In the genomic region with DNA sequence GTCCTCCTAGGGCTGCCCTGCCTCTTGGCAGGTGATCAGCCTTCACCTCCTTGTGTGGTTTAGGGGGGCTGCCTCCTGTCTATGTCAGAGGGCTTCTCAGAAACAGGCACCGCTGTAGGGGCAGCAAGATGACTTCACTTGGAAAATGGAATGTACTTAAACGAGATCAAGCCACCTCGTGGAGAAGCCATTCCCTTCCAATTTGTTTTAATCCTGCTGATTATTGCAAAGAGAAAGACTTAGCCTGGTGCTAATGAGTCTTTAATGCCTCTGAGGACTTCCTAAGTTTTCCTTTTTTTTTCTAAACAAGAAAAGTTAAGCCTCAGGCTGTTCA, we compare ENCODE assay signal across 18 cellular contexts.
A peak's percentile ranks its signal among the peaks of the same experiment; 100 is the strongest.
DNase-seq lines count a peak whose midpoint lies in the region; ATAC-seq and TF ChIP-seq lines count a peak whose summit lies in the region.
"Had no signal": no experiment of that assay in that cellular context is flagged by ENCODE, and none has a peak within 500 bp of the region (broad histone marks: within the 10 kb centered on the region; RNA-seq: fewer than 3 reads in every experiment).

No MANE protein-coding gene starts in this region.

- no peaks in the 10 kb centered on the region for H4K20me1 ChIP-seq in IMR-90 (ENCODE audit: insufficient read depth, low read length)

- H4K8ac ChIP-seq in IMR-90 (ENCODE audit: low read depth in 2 of 2, low read length in 2 of 2) (no peak overlapping the region), mesenchymal stem cell (ENCODE audit: low read length) (peak overlapping the region; percentile 10)

- peak overlapping the region; percentile 53 to 95 for H2BK12ac ChIP-seq in mesenchymal stem cell (ENCODE audit: low read length in 2 of 2)

- H2BK5ac ChIP-seq in IMR-90 (ENCODE audit: low read depth, low read length, poor library complexity, severe bottlenecking) (no peak overlapping the region), mesenchymal stem cell (ENCODE audit: low read depth, low read length, poor library complexity, severe bottlenecking) (no peak overlapping the region)

- H3K14ac ChIP-seq in IMR-90 (replicated peaks; ENCODE audit: low read depth, low read length), result 0 out of 2 replicates have a peak overlapping the region, but pooled peaks have one; percentile 30
- H3K14ac ChIP-seq in mesenchymal stem cell (ENCODE audit: low read length in 2 of 2), result peak overlapping the region in 1 of 2 experiments; percentile 87

- peak overlapping the region; percentile 31; the same call in 1 of the 2 replicates for H2BK20ac ChIP-seq in IMR-90 (ENCODE audit: low read depth, low read length)

- no peak overlapping the region for H3K4me3 ChIP-seq in IMR-90 (ENCODE audit: insufficient read depth, low read depth, low read length)
- no peak overlapping the region for H3K4me3 ChIP-seq in mesenchymal stem cell (ENCODE audit: insufficient read depth in 1 of 2, low read depth in 1 of 2, low read length in 2 of 2)
- H3K4me3 ChIP-seq in transverse colon, result no peak overlapping the region
- no peak overlapping the region for H3K4me3 ChIP-seq in gastroesophageal sphincter
- no peak overlapping the region for H3K4me3 ChIP-seq in suprapubic skin
- H3K4me3 ChIP-seq: coronary artery, heart left ventricle, left ventricle myocardium inferior, uterus had no signal

- no peaks in the 10 kb centered on the region for H3K9me1 ChIP-seq in IMR-90 (ENCODE audit: insufficient read depth, low read length)

- H3K9me3 ChIP-seq in IMR-90 (ENCODE audit: control insufficient read depth, insufficient read depth, low read length) (peaks cover 7% of the 10 kb centered on the region), mesenchymal stem cell (ENCODE audit: control insufficient read depth, low read length) (peaks cover 19% of the 10 kb centered on the region), transverse colon (no peaks in the 10 kb centered on the region), gastroesophageal sphincter (peaks cover 0 to 23% (median 0%) of the 10 kb centered on the region in 3 donors), suprapubic skin (no peaks in the 10 kb centered on the region)
- H3K9me3 ChIP-seq: uterus had no signal

- H2BK15ac ChIP-seq in IMR-90 (ENCODE audit: low read depth, low read length), result no peak overlapping the region; the same call in 2 of the 3 replicates
- H2BK15ac ChIP-seq in mesenchymal stem cell (ENCODE audit: low read depth, poor library complexity, severe bottlenecking), result no peak overlapping the region

- BruUV-seq in IMR-90 (replicated peaks; lab: Mats Ljungman, UMichigan), result no TSS peak

- POLR2A ChIA-PET in IMR-90 (lab: Charles Lee; ENCODE audit: unreplicated experiment), result no interaction called here

- dilution Hi-C loops in IMR-90 (cut with HindIII; ENCODE audit: low sequenced_read_pairs, unreplicated experiment), result no loop called here

- H2AFZ ChIP-seq in IMR-90 (replicated peaks; ENCODE audit: low read length, poor library complexity) (no peak overlapping the region), mesenchymal stem cell (ENCODE audit: low read depth, low read length) (peak overlapping the region; percentile 29)

- no peak overlapping the region for H2AK9ac ChIP-seq in IMR-90 (replicated peaks; ENCODE audit: low read depth, low read length, poor library complexity)

- H3K4ac ChIP-seq in IMR-90 (ENCODE audit: low read depth, low read length) (no peak overlapping the region), mesenchymal stem cell (ENCODE audit: low read depth in 1 of 2, low read length in 2 of 2) (peak overlapping the region in 1 of 2 experiments; percentile 6)

- no peak for DNase-seq in IMR-90
- peak; percentile 70 for DNase-seq in astrocyte of the hippocampus (ENCODE audit: low read depth, low spot score)
- DNase-seq in mesenchymal stem cell, result no peak
- DNase-seq in transverse colon, result no peak
- DNase-seq in midbrain (lab: John Stamatoyannopoulos, UW), result no peak
- no peak for DNase-seq in suprapubic skin (ENCODE audit: low spot score in 2 of 2)
- DNase-seq: activated CD4-positive, CD25-positive, alpha-beta regulatory T cell treated with anti-CD3 and anti-CD28 coated beads, Interleukin-2, amount 50 U/mL, for 72 hours; activated CD8-positive, alpha-beta T cell treated with anti-CD3 and anti-CD28 coated beads for 36 hours; activated gamma-delta T cell treated with Interleukin-2 at 50 U/mL for 16 hours; CD8-positive, alpha-beta memory T cell; GDM1; HCEC 1CT; heart left ventricle; left ventricle myocardium inferior; uterus had no signal

- H3K18ac ChIP-seq in IMR-90 (ENCODE audit: low read depth, low read length), result no peak overlapping the region; the same call in 1 of the 2 replicates
- H3K18ac ChIP-seq in mesenchymal stem cell (ENCODE audit: low read depth in 1 of 2, low read length in 2 of 2), result peak overlapping the region; percentile 6 to 86

- in situ Hi-C loops in IMR-90 (cut with MboI; ENCODE audit: low sequenced_read_pairs), result no loop called here
- in situ Hi-C loops in transverse colon (cut with MboI; ENCODE audit: low pct_ligation_motif_present in 1 of 4, low pct_unique_long_range_greater_than_20kb in 1 of 4, low sequenced_read_pairs in 3 of 4), result no loop called here

- H3K27ac ChIP-seq in IMR-90 (ENCODE audit: insufficient read depth, low read length), result no peak overlapping the region
- no peak overlapping the region for H3K27ac ChIP-seq in mesenchymal stem cell (ENCODE audit: low read length, poor library complexity, severe bottlenecking)
- H3K27ac ChIP-seq in transverse colon, result peak overlapping the region; percentile 53 to 82 (median 68)
- H3K27ac ChIP-seq in gastroesophageal sphincter, result no peak overlapping the region
- no peak overlapping the region for H3K27ac ChIP-seq in suprapubic skin
- H3K27ac ChIP-seq: coronary artery, heart left ventricle, left ventricle myocardium inferior, RWPE1, uterus had no signal

- intact Hi-C loops in IMR-90 (cut with micrococcal nuclease), result no loop called here
- intact Hi-C loops in transverse colon (cut with DNase I; ENCODE audit: low total_unique reads), result no loop called here

- H3K9ac ChIP-seq in IMR-90 (ENCODE audit: low read depth, low read length) (no peak overlapping the region), mesenchymal stem cell (ENCODE audit: low read length) (no peak overlapping the region)

- H4K91ac ChIP-seq in IMR-90 (ENCODE audit: insufficient read depth, low read depth, low read length), result peak overlapping the region; percentile 18; the same call in 1 of the 2 replicates
- peak overlapping the region; percentile 67 for H4K91ac ChIP-seq in mesenchymal stem cell (ENCODE audit: low read length)

- no peak overlapping the region for H2BK120ac ChIP-seq in IMR-90 (ENCODE audit: low read depth, low read length)
- no peak overlapping the region for H2BK120ac ChIP-seq in mesenchymal stem cell (ENCODE audit: low read depth, low read length)

- no CpG with 5 or more reads among the region's 3 CpGs for WGBS in IMR-90 (ENCODE audit: extremely low coverage in 2 of 2, insufficient read length in 1 of 2), 2 experiments
- WGBS in mesenchymal stem cell, result 70% methylated on average over 3 of the region's 3 CpGs
- 33 to 40% methylated on average over 1 to 3 of the region's 3 CpGs for WGBS in transverse colon (ENCODE audit: low coverage in 1 of 2), 2 donors
- 39 to 62% methylated on average over 2 to 3 of the region's 3 CpGs for WGBS in gastroesophageal sphincter (ENCODE audit: low coverage in 1 of 2), 2 donors
- 65% methylated on average over 3 of the region's 3 CpGs for WGBS in suprapubic skin

- TF ChIP-seq POLR2A in IMR-90 (IDR thresholded peaks at IDR 0.05; ENCODE audit: low read depth, low read length) (no peak), transverse colon (IDR thresholded peaks at IDR 0.05) (no peak), gastroesophageal sphincter (IDR thresholded peaks at IDR 0.05) (no peak), suprapubic skin (IDR thresholded peaks at IDR 0.05) (no peak)

- ATAC-seq in IMR-90 (ENCODE audit: low read depth) (no peak), gastroesophageal sphincter (no peak)
- ATAC-seq: activated CD8-positive, alpha-beta T cell treated with anti-CD3 and anti-CD28 coated beads for 36 hours; heart left ventricle had no signal

- H3K4me2 ChIP-seq in IMR-90 (ENCODE audit: low read depth, low read length), result no peak overlapping the region
- no peak overlapping the region for H3K4me2 ChIP-seq in mesenchymal stem cell (ENCODE audit: low read length, poor library complexity, severe bottlenecking)

- H2AK5ac ChIP-seq in IMR-90 (ENCODE audit: low read depth, low read length), result no peak overlapping the region
- H2AK5ac ChIP-seq in mesenchymal stem cell (ENCODE audit: low read length, severe bottlenecking), result peak overlapping the region; percentile 11

- H3K79me1 ChIP-seq in IMR-90 (ENCODE audit: low read depth in 1 of 2, low read length in 2 of 2) (no peaks in the 10 kb centered on the region), mesenchymal stem cell (replicated peaks; ENCODE audit: low read length, poor library complexity, severe bottlenecking) (no peaks in the 10 kb centered on the region)

- H3K27me3 ChIP-seq in IMR-90 (ENCODE audit: control insufficient read depth, insufficient read depth, low read length) (peaks cover 2% of the 10 kb centered on the region; the same call in 1 of the 2 replicates), mesenchymal stem cell (ENCODE audit: control insufficient read depth in 1 of 2, insufficient read depth in 1 of 2, low read length in 2 of 2) (no peaks in the 10 kb centered on the region), transverse colon (no peaks in the 10 kb centered on the region), gastroesophageal sphincter (peaks cover 10% of the 10 kb centered on the region), suprapubic skin (peaks cover 9% of the 10 kb centered on the region)
- H3K27me3 ChIP-seq: uterus had no signal

- no peak overlapping the region for H3K56ac ChIP-seq in IMR-90 (ENCODE audit: extremely low read depth, insufficient read depth, low read length)

- TF ChIP-seq CTCF in IMR-90 (conservative IDR thresholded peaks at IDR 0.05; ENCODE audit: low read depth, low read length), result no peak
- TF ChIP-seq CTCF in transverse colon (IDR thresholded peaks at IDR 0.05), result no peak
- no peak for TF ChIP-seq CTCF in gastroesophageal sphincter (IDR thresholded peaks at IDR 0.05)
- TF ChIP-seq CTCF in suprapubic skin (IDR thresholded peaks at IDR 0.05), result no peak

- TF ChIP-seq RAD21 in IMR-90 (IDR thresholded peaks at IDR 0.05; ENCODE audit: low read length), result no peak

- no peaks in the 10 kb centered on the region for H3K36me3 ChIP-seq in IMR-90 (ENCODE audit: control insufficient read depth, insufficient read depth, low read length)
- H3K36me3 ChIP-seq in mesenchymal stem cell (ENCODE audit: control insufficient read depth in 1 of 2, insufficient read depth in 2 of 2, low read depth in 1 of 2, low read length in 2 of 2), result no peaks in the 10 kb centered on the region
- H3K36me3 ChIP-seq in transverse colon, result no peaks in the 10 kb centered on the region
- H3K36me3 ChIP-seq in gastroesophageal sphincter, result no peaks in the 10 kb centered on the region
- H3K36me3 ChIP-seq in suprapubic skin, result no peaks in the 10 kb centered on the region
- H3K36me3 ChIP-seq: heart left ventricle, left ventricle myocardium inferior, uterus had no signal

- TF ChIP-seq EP300 in transverse colon (IDR thresholded peaks at IDR 0.05; ENCODE audit: low read depth) (no peak), gastroesophageal sphincter (IDR thresholded peaks at IDR 0.05) (no peak), suprapubic skin (IDR thresholded peaks at IDR 0.05) (no peak)

- H3K23ac ChIP-seq in IMR-90 (ENCODE audit: low read depth, low read length) (no peak overlapping the region), mesenchymal stem cell (ENCODE audit: low read length in 2 of 2) (no peak overlapping the region)

- H3K4me1 ChIP-seq in IMR-90 (ENCODE audit: control insufficient read depth, insufficient read depth, low read length), result peaks cover 11% of the 10 kb centered on the region
- peaks cover 10% of the 10 kb centered on the region for H3K4me1 ChIP-seq in mesenchymal stem cell (ENCODE audit: control insufficient read depth, insufficient read depth, low read depth, low read length)
- peaks cover 0 to 32% (median 24%) of the 10 kb centered on the region in 4 donors for H3K4me1 ChIP-seq in transverse colon
- H3K4me1 ChIP-seq in gastroesophageal sphincter, result no peaks in the 10 kb centered on the region
- H3K4me1 ChIP-seq in suprapubic skin, result no peaks in the 10 kb centered on the region
- H3K4me1 ChIP-seq: left ventricle myocardium inferior, uterus had no signal

- H4K5ac ChIP-seq in IMR-90 (ENCODE audit: low read depth, low read length), result no peak overlapping the region; the same call in 1 of the 2 replicates

- CTCF ChIA-PET in IMR-90 (lab: Yijun Ruan, JAX), result no interaction called here

Comparison
In these comparisons a context has a peak if more than half of its experiments do, and no peak if none do; other contexts are left out.
1. H3K27ac ChIP-seq: peak in transverse colon (4 of 4); none in IMR-90 (single experiment), mesenchymal stem cell (single experiment), gastroesophageal sphincter (0 of 4) and suprapubic skin (single experiment).